ENCODE assay signal across 8 cellular contexts in genomic region chr12:16453319-16453718, GRCh38.
"Had no signal": no experiment of that assay in that cellular context is flagged by ENCODE, and none has a peak within 500 bp of the region (broad histone marks: within the 10 kb centered on the region; RNA-seq: fewer than 3 reads in every experiment).

No MANE protein-coding gene starts in this region.

- FAIRE-seq: HTR-8/SVneo had no signal

- H3K27ac ChIP-seq: KMS-11 had no signal

- H3K4me2 ChIP-seq: GM23338, KMS-11 had no signal

- H3K36me3 ChIP-seq: HAP-1 had no signal

- H3K4me3 ChIP-seq: GM23338, HAP-1 had no signal

- DNase-seq: H7, HFFc6, KBM-7 had no signal

- ATAC-seq: GM23338, HCT116 had no signal

- H2AFZ ChIP-seq: GM23338 had no signal

- H3K9me3 ChIP-seq: HAP-1 had no signal

- H3K9ac ChIP-seq: KMS-11 had no signal
